ENCODE assay signal across 40 cellular contexts in the genomic region with DNA sequence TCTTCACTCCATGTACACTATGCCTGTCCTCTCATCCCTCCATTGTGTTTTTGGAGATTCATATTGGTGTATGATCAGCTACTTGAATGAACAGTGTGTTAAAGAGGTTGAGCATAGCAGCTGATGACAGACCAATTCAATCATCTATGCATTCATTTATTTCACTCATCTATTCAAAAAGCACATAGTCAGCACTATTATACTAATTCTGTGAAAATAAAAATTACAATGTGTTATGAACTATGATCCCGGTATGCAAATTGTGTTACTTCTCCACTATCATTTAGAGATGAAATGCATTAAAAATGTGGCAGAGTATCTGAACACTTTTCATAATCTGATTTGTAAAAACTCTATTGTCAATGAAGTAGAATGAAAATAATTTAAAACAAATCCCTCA. TPM values are rescaled to one million over a fixed set of nuclear protein-coding genes. Genes with fewer than 3 reads are reported as not detected.
"Had no signal": no experiment of that assay in that cellular context is flagged by ENCODE, and none has a peak within 500 bp of the region (broad histone marks: within the 10 kb centered on the region; RNA-seq: fewer than 3 reads in every experiment).

No MANE protein-coding gene starts in this region.

- H3K4me3 Mint-ChIP-seq: activated B cell treated with CpG ODN at 0.5 μM for 24 hours; activated CD4-positive, alpha-beta memory T cell treated with anti-CD3 and anti-CD28 coated beads for 36 hours; activated CD4-positive, alpha-beta T cell treated with anti-CD3 and anti-CD28 coated beads, Interleukin-2, amount 10 ng/mL, durations not matched to agents 24 days and 14 days; activated CD8-positive, alpha-beta T cell treated with anti-CD3 and anti-CD28 coated beads for 36 hours; activated naive CD4-positive, alpha-beta T cell treated with anti-CD3 and anti-CD28 coated beads for 36 hours; activated naive CD8-positive, alpha-beta T cell treated with anti-CD3 and anti-CD28 coated beads for 36 hours; activated T-cell treated with anti-CD3 and anti-CD28 coated beads, Interleukin-2, amount 50 U/mL, for 4 hours; activated T-cell treated with anti-CD3 and anti-CD28 coated beads, Interleukin-2, amount 50 U/mL, for 72 hours; activated T-helper 1 cell treated with anti-CD3 and anti-CD28 coated beads, Interleukin-12 subunit alpha, Interleukin-12 subunit beta, Interleukin-2, Interleukin-4 antibody, amounts not matched to agents 30 ng/mL and 10 ng/mL and 1 ng/mL, durations not matched to agents 14 hours and 24 hours and 36 hours; activated T-helper 17 cell treated with anti-CD3 and anti-CD28 coated beads, Interleukin-2, amount 50 U/mL, for 72 hours; central memory CD8-positive, alpha-beta T cell; T-helper 1 cell treated with Interleukin-12 subunit alpha and Interleukin-12 subunit beta and Interleukin-4 antibody, amounts not matched to agents 30 μg/mL and 1 μg/mL, for 36 hours; T-helper 2 cell treated with Interferon-gamma antibody and Interleukin-4, amounts not matched to agents 5 μg/mL and 100 μg/mL, for 36 hours had no signal

- DNase-seq: activated B cell treated with CpG ODN at 0.5 μM for 24 hours; activated CD4-positive, alpha-beta memory T cell treated with anti-CD3 and anti-CD28 coated beads for 36 hours; activated CD4-positive, alpha-beta T cell treated with anti-CD3 and anti-CD28 coated beads for 4 hours; activated CD4-positive, alpha-beta T cell treated with anti-CD3 and anti-CD28 coated beads, Interleukin-2, amount 10 ng/mL, durations not matched to agents 24 days and 14 days; activated CD4-positive, alpha-beta T cell treated with anti-CD3 and anti-CD28 coated beads, Interleukin-2, amount 50 U/mL, for 1 hour; activated CD4-positive, alpha-beta T cell treated with anti-CD3 and anti-CD28 coated beads, Interleukin-2, amount 50 U/mL, for 4 hours; activated CD4-positive, CD25-positive, alpha-beta regulatory T cell treated with anti-CD3 and anti-CD28 coated beads, Interleukin-2, amount 50 U/mL, for 72 hours; activated CD8-positive, alpha-beta memory T cell treated with anti-CD3 and anti-CD28 coated beads, Interleukin-2, amount 50 U/mL, for 4 hours; activated CD8-positive, alpha-beta T cell treated with anti-CD3 and anti-CD28 coated beads for 36 hours; activated effector memory CD4-positive, alpha-beta T cell treated with anti-CD3 and anti-CD28 coated beads, Interleukin-2, amount 50 U/mL, for 16 hours; activated gamma-delta T cell treated with Interleukin-2 at 50 U/mL for 16 hours; activated naive CD4-positive, alpha-beta T cell; activated naive CD4-positive, alpha-beta T cell treated with anti-CD3 and anti-CD28 coated beads for 36 hours; activated naive CD4-positive, alpha-beta T cell treated with anti-CD3 and anti-CD28 coated beads, Interleukin-2, amount 50 U/mL, for 16 hours; activated naive CD8-positive, alpha-beta T cell treated with anti-CD3 and anti-CD28 coated beads for 36 hours; activated T-cell treated with anti-CD3 and anti-CD28 coated beads for 4 hours; activated T-cell treated with anti-CD3 and anti-CD28 coated beads, Interleukin-2, amount 50 U/mL, for 1 hour; activated T-cell treated with anti-CD3 and anti-CD28 coated beads, Interleukin-2, amount 50 U/mL, for 4 hours; activated T-cell treated with anti-CD3 and anti-CD28 coated beads, Interleukin-2, amount 50 U/mL, for 72 hours; adrenal gland; amniotic stem cell; aorta; body of pancreas; caudate nucleus; cerebellar nuclear complex; T-helper 1 cell; T-helper 2 cell; T-helper 9 cell had no signal

- H3K9me3 ChIP-seq: body of pancreas had no signal

- H3K36me3 ChIP-seq: adrenal gland, cardiac muscle cell had no signal

- H3K27ac ChIP-seq: adrenal gland, body of pancreas, cardiac muscle cell, VCaP had no signal

- H3K4me1 Mint-ChIP-seq: activated B cell treated with CpG ODN at 0.5 μM for 24 hours; activated CD4-positive, alpha-beta T cell treated with anti-CD3 and anti-CD28 coated beads, Interleukin-2, amount 10 ng/mL, durations not matched to agents 24 days and 14 days; activated T-helper 17 cell treated with anti-CD3 and anti-CD28 coated beads, Interleukin-2, amount 50 U/mL, for 72 hours; central memory CD8-positive, alpha-beta T cell had no signal

- ATAC-seq: activated CD8-positive, alpha-beta T cell treated with anti-CD3 and anti-CD28 coated beads for 36 hours; activated naive CD4-positive, alpha-beta T cell treated with anti-CD3 and anti-CD28 coated beads, Interleukin-2, amount 50 U/mL, for 72 hours; activated T-cell treated with anti-CD3 and anti-CD28 coated beads, Interleukin-2, amount 50 U/mL, for 4 hours; activated T-cell treated with anti-CD3 and anti-CD28 coated beads, Interleukin-2, amount 50 U/mL, for 72 hours; activated T-helper 17 cell treated with anti-CD3 and anti-CD28 coated beads, Interleukin-2, amount 50 U/mL, for 72 hours; body of pancreas had no signal

- H3K4me1 ChIP-seq: adrenal gland had no signal

- FAIRE-seq: astrocyte, bronchial epithelial cell, TTC549 had no signal

- H3K36me3 Mint-ChIP-seq: activated CD4-positive, alpha-beta memory T cell treated with anti-CD3 and anti-CD28 coated beads for 36 hours; activated naive CD8-positive, alpha-beta T cell treated with anti-CD3 and anti-CD28 coated beads for 36 hours had no signal

- H3K27ac Mint-ChIP-seq: activated B cell treated with CpG ODN at 0.5 μM for 24 hours; activated CD4-positive, alpha-beta memory T cell treated with anti-CD3 and anti-CD28 coated beads for 36 hours; activated CD4-positive, alpha-beta T cell treated with anti-CD3 and anti-CD28 coated beads, Interleukin-2, amount 10 ng/mL, durations not matched to agents 24 days and 14 days; activated CD8-positive, alpha-beta T cell treated with anti-CD3 and anti-CD28 coated beads for 36 hours; activated naive CD4-positive, alpha-beta T cell treated with anti-CD3 and anti-CD28 coated beads for 36 hours; activated naive CD4-positive, alpha-beta T cell treated with anti-CD3 and anti-CD28 coated beads, Interleukin-2, amount 50 U/mL, for 72 hours; activated naive CD8-positive, alpha-beta T cell treated with anti-CD3 and anti-CD28 coated beads for 36 hours; activated T-cell treated with anti-CD3 and anti-CD28 coated beads, Interleukin-2, amount 50 U/mL, for 72 hours; activated T-helper 1 cell treated with anti-CD3 and anti-CD28 coated beads, Interleukin-12 subunit alpha, Interleukin-12 subunit beta, Interleukin-2, Interleukin-4 antibody, amounts not matched to agents 30 ng/mL and 10 ng/mL and 1 ng/mL, durations not matched to agents 14 hours and 24 hours and 36 hours; activated T-helper 17 cell treated with anti-CD3 and anti-CD28 coated beads, Interleukin-2, amount 50 U/mL, for 72 hours; T-helper 1 cell treated with Interleukin-12 subunit alpha and Interleukin-12 subunit beta and Interleukin-4 antibody, amounts not matched to agents 30 μg/mL and 1 μg/mL, for 36 hours; T-helper 2 cell treated with Interferon-gamma antibody and Interleukin-4, amounts not matched to agents 5 μg/mL and 100 μg/mL, for 36 hours had no signal

- H3K9me3 Mint-ChIP-seq: activated B cell treated with CpG ODN at 0.5 μM for 24 hours; activated CD4-positive, alpha-beta memory T cell treated with anti-CD3 and anti-CD28 coated beads for 36 hours; activated CD4-positive, alpha-beta T cell treated with anti-CD3 and anti-CD28 coated beads, Interleukin-2, amount 10 ng/mL, durations not matched to agents 24 days and 14 days; activated CD8-positive, alpha-beta T cell treated with anti-CD3 and anti-CD28 coated beads for 36 hours; activated naive CD4-positive, alpha-beta T cell treated with anti-CD3 and anti-CD28 coated beads for 36 hours; activated naive CD4-positive, alpha-beta T cell treated with anti-CD3 and anti-CD28 coated beads, Interleukin-2, amount 50 U/mL, for 72 hours; activated naive CD8-positive, alpha-beta T cell treated with anti-CD3 and anti-CD28 coated beads for 36 hours; activated T-cell treated with anti-CD3 and anti-CD28 coated beads, Interleukin-2, amount 50 U/mL, for 4 hours; activated T-cell treated with anti-CD3 and anti-CD28 coated beads, Interleukin-2, amount 50 U/mL, for 72 hours; activated T-helper 1 cell treated with anti-CD3 and anti-CD28 coated beads, Interleukin-12 subunit alpha, Interleukin-12 subunit beta, Interleukin-2, Interleukin-4 antibody, amounts not matched to agents 30 ng/mL and 10 ng/mL and 1 ng/mL, durations not matched to agents 14 hours and 24 hours and 36 hours; T-helper 1 cell treated with Interleukin-12 subunit alpha and Interleukin-12 subunit beta and Interleukin-4 antibody, amounts not matched to agents 30 μg/mL and 1 μg/mL, for 36 hours; T-helper 2 cell treated with Interferon-gamma antibody and Interleukin-4, amounts not matched to agents 5 μg/mL and 100 μg/mL, for 36 hours had no signal

- H3K4me3 ChIP-seq: adrenal gland, body of pancreas, cardiac muscle cell had no signal

- H3K27me3 ChIP-seq: adrenal gland, body of pancreas had no signal

RNA-seq across cellular contexts. Expression of gene TRPC4, which starts 5.9 kb away (rescaled TPM):
- total RNA-seq: activated B cell treated with CpG ODN at 0.5 μM for 24 hours; activated CD4-positive, alpha-beta memory T cell treated with anti-CD3 and anti-CD28 coated beads for 36 hours; activated CD4-positive, alpha-beta T cell treated with anti-CD3 and anti-CD28 coated beads, Interleukin-2, amount 10 ng/mL, durations not matched to agents 24 days and 14 days; activated CD8-positive, alpha-beta memory T cell treated with anti-CD3 and anti-CD28 coated beads for 36 hours; activated CD8-positive, alpha-beta T cell treated with anti-CD3 and anti-CD28 coated beads for 36 hours; activated naive CD4-positive, alpha-beta T cell treated with anti-CD3 and anti-CD28 coated beads for 36 hours; activated naive CD4-positive, alpha-beta T cell treated with anti-CD3 and anti-CD28 coated beads, Interleukin-2, amount 50 U/mL, for 72 hours; activated naive CD8-positive, alpha-beta T cell treated with anti-CD3 and anti-CD28 coated beads for 36 hours; activated T-cell treated with anti-CD3 and anti-CD28 coated beads, Interleukin-2, amount 50 U/mL, for 4 hours; activated T-cell treated with anti-CD3 and anti-CD28 coated beads, Interleukin-2, amount 50 U/mL, for 72 hours; activated T-helper 1 cell treated with anti-CD3 and anti-CD28 coated beads, Interleukin-12 subunit alpha, Interleukin-12 subunit beta, Interleukin-2, Interleukin-4 antibody, amounts not matched to agents 30 ng/mL and 10 ng/mL and 1 ng/mL, durations not matched to agents 14 hours and 24 hours and 36 hours; activated T-helper 17 cell treated with anti-CD3 and anti-CD28 coated beads, Interleukin-2, amount 50 U/mL, for 72 hours had no signal
